Comparison of ENCODE assay signal across 19 cellular contexts in genomic region chr12:89092297-89092696, GRCh38.
DNase-seq lines count a peak whose midpoint lies in the region; ATAC-seq lines count a peak whose summit lies in the region.
"Had no signal": no experiment of that assay in that cellular context is flagged by ENCODE, and none has a peak within 500 bp of the region (broad histone marks: within the 10 kb centered on the region; RNA-seq: fewer than 3 reads in every experiment).

No MANE protein-coding gene starts in this region.

- H3K36me3 ChIP-seq in GM23248 (ENCODE audit: low read depth), result no peaks in the 10 kb centered on the region
- H3K36me3 ChIP-seq: BE2C had no signal

- H3K4me1 ChIP-seq in GM23248 (ENCODE audit: insufficient read depth), result no peaks in the 10 kb centered on the region
- H3K4me1 ChIP-seq: BE2C had no signal

- no peaks in the 10 kb centered on the region for H4K20me1 ChIP-seq in GM23248 (ENCODE audit: insufficient read depth)

- ATAC-seq in activated CD4-positive, alpha-beta T cell treated with anti-CD3 and anti-CD28 coated beads for 36 hours, result peak; percentile 90
- peak; percentile 88 to 91 for ATAC-seq in activated T-cell treated with anti-CD3 and anti-CD28 coated beads, Interleukin-2, amount 50 U/mL, for 4 hours

- H3K36me3 Mint-ChIP-seq in activated CD4-positive, alpha-beta T cell treated with anti-CD3 and anti-CD28 coated beads for 36 hours (ENCODE audit: low read depth), result peaks cover 24% of the 10 kb centered on the region
- H3K36me3 Mint-ChIP-seq in activated T-cell treated with anti-CD3 and anti-CD28 coated beads, Interleukin-2, amount 50 U/mL, for 4 hours (ENCODE audit: insufficient read depth), result peaks cover 4% of the 10 kb centered on the region
- peaks cover 2% of the 10 kb centered on the region for H3K36me3 Mint-ChIP-seq in activated T-helper 1 cell treated with anti-CD3 and anti-CD28 coated beads, Interleukin-12 subunit alpha, Interleukin-12 subunit beta, Interleukin-2, Interleukin-4 antibody, amounts not matched to agents 30 ng/mL and 10 ng/mL and 1 ng/mL, durations not matched to agents 14 hours and 24 hours and 36 hours (ENCODE audit: low read depth)

- no peaks in the 10 kb centered on the region for H3K9me2 ChIP-seq in GM23248 (ENCODE audit: insufficient read depth)

- peaks cover 19% of the 10 kb centered on the region for H3K9me3 Mint-ChIP-seq in activated CD4-positive, alpha-beta T cell treated with anti-CD3 and anti-CD28 coated beads for 36 hours (ENCODE audit: low read depth)
- H3K9me3 Mint-ChIP-seq in activated T-cell treated with anti-CD3 and anti-CD28 coated beads, Interleukin-2, amount 50 U/mL, for 4 hours, result peaks cover 18% of the 10 kb centered on the region
- H3K9me3 Mint-ChIP-seq in activated T-helper 1 cell treated with anti-CD3 and anti-CD28 coated beads, Interleukin-12 subunit alpha, Interleukin-12 subunit beta, Interleukin-2, Interleukin-4 antibody, amounts not matched to agents 30 ng/mL and 10 ng/mL and 1 ng/mL, durations not matched to agents 14 hours and 24 hours and 36 hours, result peaks cover 33% of the 10 kb centered on the region

- 38 to 48% methylated on average over 2 of the region's 2 CpGs for WGBS in GM23248 (ENCODE audit: low coverage in 1 of 2, low lambda C conversion rate in 2 of 2, missing lambda C conversion rate in 2 of 2), 2 experiments

- no peak overlapping the region for H3K4me3 Mint-ChIP-seq in activated CD4-positive, alpha-beta T cell treated with anti-CD3 and anti-CD28 coated beads for 36 hours
- H3K4me3 Mint-ChIP-seq in activated T-cell treated with anti-CD3 and anti-CD28 coated beads, Interleukin-2, amount 50 U/mL, for 4 hours, result no peak overlapping the region
- H3K4me3 Mint-ChIP-seq in activated T-helper 1 cell treated with anti-CD3 and anti-CD28 coated beads, Interleukin-12 subunit alpha, Interleukin-12 subunit beta, Interleukin-2, Interleukin-4 antibody, amounts not matched to agents 30 ng/mL and 10 ng/mL and 1 ng/mL, durations not matched to agents 14 hours and 24 hours and 36 hours, result no peak overlapping the region
- H3K4me3 Mint-ChIP-seq: CD4-positive, alpha-beta T cell; H9 had no signal

- peak overlapping the region; percentile 85 for H3K27ac Mint-ChIP-seq in activated CD4-positive, alpha-beta T cell treated with anti-CD3 and anti-CD28 coated beads for 36 hours
- peak overlapping the region; percentile 25 for H3K27ac Mint-ChIP-seq in activated T-helper 1 cell treated with anti-CD3 and anti-CD28 coated beads, Interleukin-12 subunit alpha, Interleukin-12 subunit beta, Interleukin-2, Interleukin-4 antibody, amounts not matched to agents 30 ng/mL and 10 ng/mL and 1 ng/mL, durations not matched to agents 14 hours and 24 hours and 36 hours
- H3K27ac Mint-ChIP-seq: CD4-positive, alpha-beta T cell; H9 had no signal

- no peak overlapping the region for H3K4me3 ChIP-seq in GM23248

- in situ Hi-C loops in GM23248 (cut with MboI), result no loop called here

- no peaks in the 10 kb centered on the region for H3K9me3 ChIP-seq in GM23248 (ENCODE audit: low read depth)
- H3K9me3 ChIP-seq: BE2C had no signal

- H3F3A ChIP-seq in GM23248 (ENCODE audit: insufficient read depth), result no peaks in the 10 kb centered on the region

- H3K27ac ChIP-seq in GM23248, result no peak overlapping the region
- H3K27ac ChIP-seq: KMS-11 had no signal

- H2AFZ ChIP-seq in GM23248, result no peak overlapping the region

- no peak overlapping the region for H3K9ac ChIP-seq in GM23248
- H3K9ac ChIP-seq: KMS-11 had no signal

- no peaks in the 10 kb centered on the region for H3K79me2 ChIP-seq in GM23248 (ENCODE audit: insufficient read depth)

- H3K4me2 ChIP-seq in GM23248 (ENCODE audit: unreplicated experiment), result no peak overlapping the region
- H3K4me2 ChIP-seq: KMS-11 had no signal

- CTCF ChIA-PET in activated CD4-positive, alpha-beta T cell treated with anti-CD3 and anti-CD28 coated beads for 36 hours (lab: Charles Lee), result no interaction called here

- no peaks in the 10 kb centered on the region for H3K27me3 ChIP-seq in GM23248 (replicated peaks; ENCODE audit: insufficient read depth)
- H3K27me3 ChIP-seq: BE2C had no signal

- DNase-seq in activated CD4-positive, alpha-beta T cell treated with anti-CD3 and anti-CD28 coated beads for 36 hours, result peak; percentile 53
- DNase-seq in activated CD4-positive, alpha-beta T cell treated with anti-CD3 and anti-CD28 coated beads for 1 hour, result no peak
- DNase-seq in activated T-cell treated with anti-CD3 and anti-CD28 coated beads, Interleukin-2, amount 50 U/mL, for 4 hours, result no peak
- no peak for DNase-seq in activated T-cell treated with anti-CD3 and anti-CD28 coated beads, Interleukin-2, amount 50 U/mL, for 1 hour
- DNase-seq in activated T-helper 1 cell treated with anti-CD3 and anti-CD28 coated beads, Interleukin-12 subunit alpha, Interleukin-12 subunit beta, Interleukin-2, Interleukin-4 antibody, amounts not matched to agents 30 ng/mL and 10 ng/mL and 1 ng/mL, durations not matched to agents 14 hours and 24 hours and 36 hours (ENCODE audit: low spot score), result no peak
- DNase-seq in stimulated activated CD8-positive, alpha-beta memory T cell treated with anti-CD3 and anti-CD28 coated beads, Interleukin-4, amount 100 ng/mL, for 48 hours, result peak; percentile 38
- DNase-seq in COLO668 (lab: John Stamatoyannopoulos, UW; ENCODE audit: unreplicated experiment), result no peak
- DNase-seq in GM23248, result no peak
- DNase-seq: 8988T; BE2C; CD4-positive, alpha-beta T cell; DMS79 treated with DMSO at 0.1 percent for 48 hours; H9; NCI-H1048; NCI-H1436 treated with DMSO at 0.1 percent for 48 hours; NCI-H2029 treated with DMSO at 0.1 percent for 48 hours; NCI-H748 treated with DMSO at 0.1 percent for 48 hours; OCI-M1 had no signal

- POLR2A ChIA-PET in activated CD4-positive, alpha-beta T cell treated with anti-CD3 and anti-CD28 coated beads for 36 hours (lab: Charles Lee), result no interaction called here

- no peaks in the 10 kb centered on the region for H3K27me3 Mint-ChIP-seq in activated CD4-positive, alpha-beta T cell treated with anti-CD3 and anti-CD28 coated beads for 36 hours
- H3K27me3 Mint-ChIP-seq in activated T-cell treated with anti-CD3 and anti-CD28 coated beads, Interleukin-2, amount 50 U/mL, for 4 hours (ENCODE audit: low read depth), result peaks cover 1% of the 10 kb centered on the region
- H3K27me3 Mint-ChIP-seq in activated T-helper 1 cell treated with anti-CD3 and anti-CD28 coated beads, Interleukin-12 subunit alpha, Interleukin-12 subunit beta, Interleukin-2, Interleukin-4 antibody, amounts not matched to agents 30 ng/mL and 10 ng/mL and 1 ng/mL, durations not matched to agents 14 hours and 24 hours and 36 hours (ENCODE audit: insufficient read depth), result no peaks in the 10 kb centered on the region
- H3K27me3 Mint-ChIP-seq: CD4-positive, alpha-beta T cell had no signal

- intact Hi-C loops in activated CD4-positive, alpha-beta T cell treated with anti-CD3 and anti-CD28 coated beads for 36 hours (cut with DNase I, micrococcal nuclease), result loop anchor here (1.0 to 5.0 kb wide), 9 partner anchors 20 to 402 kb away; no protein-coding TSS in a partner anchor
- intact Hi-C loops in activated T-helper 1 cell treated with anti-CD3 and anti-CD28 coated beads, Interleukin-12 subunit alpha, Interleukin-12 subunit beta, Interleukin-2, Interleukin-4 antibody, amounts not matched to agents 30 ng/mL and 10 ng/mL and 1 ng/mL, durations not matched to agents 14 hours and 24 hours and 36 hours (cut with micrococcal nuclease), result loop anchor here (1.0 to 2.0 kb wide), 3 partner anchors 52 to 133 kb away; no protein-coding TSS in a partner anchor

- H3K4me1 Mint-ChIP-seq in activated CD4-positive, alpha-beta T cell treated with anti-CD3 and anti-CD28 coated beads for 36 hours, result peaks cover 27% of the 10 kb centered on the region
- peaks cover 22% of the 10 kb centered on the region for H3K4me1 Mint-ChIP-seq in activated T-cell treated with anti-CD3 and anti-CD28 coated beads, Interleukin-2, amount 50 U/mL, for 4 hours (ENCODE audit: low read depth)
- no peaks in the 10 kb centered on the region for H3K4me1 Mint-ChIP-seq in activated T-helper 1 cell treated with anti-CD3 and anti-CD28 coated beads, Interleukin-12 subunit alpha, Interleukin-12 subunit beta, Interleukin-2, Interleukin-4 antibody, amounts not matched to agents 30 ng/mL and 10 ng/mL and 1 ng/mL, durations not matched to agents 14 hours and 24 hours and 36 hours (ENCODE audit: low read depth)

Comparison
In these comparisons a context has a peak if more than half of its experiments do, and no peak if none do; other contexts are left out.
1. DNase-seq: peak in activated CD4-positive, alpha-beta T cell treated with anti-CD3 and anti-CD28 coated beads for 36 hours (single experiment) and stimulated activated CD8-positive, alpha-beta memory T cell treated with anti-CD3 and anti-CD28 coated beads, Interleukin-4, amount 100 ng/mL, for 48 hours (single experiment); none in activated CD4-positive, alpha-beta T cell treated with anti-CD3 and anti-CD28 coated beads for 1 hour (single experiment), activated T-cell treated with anti-CD3 and anti-CD28 coated beads, Interleukin-2, amount 50 U/mL, for 4 hours (single experiment), activated T-cell treated with anti-CD3 and anti-CD28 coated beads, Interleukin-2, amount 50 U/mL, for 1 hour (single experiment), activated T-helper 1 cell treated with anti-CD3 and anti-CD28 coated beads, Interleukin-12 subunit alpha, Interleukin-12 subunit beta, Interleukin-2, Interleukin-4 antibody, amounts not matched to agents 30 ng/mL and 10 ng/mL and 1 ng/mL, durations not matched to agents 14 hours and 24 hours and 36 hours (single experiment), COLO668 (single experiment) and GM23248 (single experiment).